15 cellular contexts compared by ENCODE assay signal in the genomic region with DNA sequence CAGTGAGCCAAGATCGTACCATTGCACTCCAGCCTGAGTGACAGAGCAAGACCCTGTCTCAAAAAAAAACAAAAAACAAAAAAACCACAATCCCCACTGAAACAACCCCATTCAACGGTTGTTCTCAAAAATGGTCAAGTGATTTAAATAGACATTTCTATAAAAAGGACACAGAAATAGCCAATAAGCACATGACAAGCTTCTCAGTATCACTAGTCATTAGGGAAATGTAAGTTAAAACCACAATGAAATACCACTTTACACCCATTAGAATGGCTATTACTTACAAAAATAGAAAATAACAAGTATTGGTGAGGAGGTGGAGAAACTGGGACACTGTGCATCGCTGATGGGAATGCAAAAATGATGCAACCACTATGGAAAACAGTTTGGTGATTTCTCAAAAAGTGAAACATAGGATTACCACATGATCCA. TPM values are rescaled to one million over a fixed set of nuclear protein-coding genes. Genes with fewer than 3 reads are reported as not detected.
DNase-seq lines count a peak whose midpoint lies in the region; ATAC-seq and TF ChIP-seq lines count a peak whose summit lies in the region.
"Had no signal": no experiment of that assay in that cellular context is flagged by ENCODE, and none has a peak within 500 bp of the region (broad histone marks: within the 10 kb centered on the region; RNA-seq: fewer than 3 reads in every experiment).

No MANE protein-coding gene starts in this region.

- TF ChIP-seq CTCF in mesothelial cell of epicardium (IDR thresholded peaks at IDR 0.05; ENCODE audit: unreplicated experiment) = no peak

- no peaks in the 10 kb centered on the region for H3K4me1 Mint-ChIP-seq in mesothelial cell of epicardium
- H3K4me1 Mint-ChIP-seq: activated CD8-positive, alpha-beta memory T cell treated with anti-CD3 and anti-CD28 coated beads, Interleukin-2, amount 10 ng/mL, durations not matched to agents 7 days and 5 days; activated naive CD4-positive, alpha-beta T cell treated with anti-CD3 and anti-CD28 coated beads, Interleukin-2, amount 50 U/mL, for 24 hours had no signal

- ATAC-seq in GM18502 (IDR thresholded peaks at IDR 0.05; ENCODE audit: poor library complexity, unreplicated experiment) (peak; percentile 79), GM19455 (IDR thresholded peaks at IDR 0.05; ENCODE audit: unreplicated experiment) (peak; percentile 63), HG02973 (IDR thresholded peaks at IDR 0.05; ENCODE audit: unreplicated experiment) (peak; percentile 70)
- ATAC-seq: activated CD8-positive, alpha-beta memory T cell treated with anti-CD3 and anti-CD28 coated beads, Interleukin-2, amount 10 ng/mL, durations not matched to agents 7 days and 5 days had no signal

- peaks cover 5% of the 10 kb centered on the region for H3K9me3 Mint-ChIP-seq in mesothelial cell of epicardium
- H3K9me3 Mint-ChIP-seq: activated naive CD4-positive, alpha-beta T cell treated with anti-CD3 and anti-CD28 coated beads, Interleukin-2, amount 50 U/mL, for 24 hours had no signal

- no peaks in the 10 kb centered on the region for H3K36me3 Mint-ChIP-seq in mesothelial cell of epicardium
- H3K36me3 Mint-ChIP-seq: activated CD8-positive, alpha-beta memory T cell treated with anti-CD3 and anti-CD28 coated beads, Interleukin-2, amount 10 ng/mL, durations not matched to agents 7 days and 5 days; activated naive CD4-positive, alpha-beta T cell treated with anti-CD3 and anti-CD28 coated beads, Interleukin-2, amount 50 U/mL, for 24 hours had no signal

- DNase-seq in MV-4-11 (lab: John Stamatoyannopoulos, UW) (peak; percentile 62), NCI-H1417 treated with DMSO at 0.1 percent for 48 hours (lab: John Stamatoyannopoulos, UW) (no peak), NCI-H526 (lab: John Stamatoyannopoulos, UW) (no peak), mesothelial cell of epicardium (ENCODE audit: low spot score in 2 of 2, unreplicated experiment in 2 of 2) (no peak)
- DNase-seq in activated CD4-positive, alpha-beta T cell treated with anti-CD3 and anti-CD28 coated beads for 48 hours = no peak
- DNase-seq: activated CD8-positive, alpha-beta memory T cell treated with anti-CD3 and anti-CD28 coated beads, Interleukin-2, amount 10 ng/mL, durations not matched to agents 7 days and 5 days; caudate nucleus; foreskin melanocyte; KBM-7; NCI-H187; stimulated activated naive CD4-positive, alpha-beta T cell treated with Interleukin-2 at 50 U/mL for 16 hours had no signal

- H3K27me3 Mint-ChIP-seq in mesothelial cell of epicardium (ENCODE audit: low read depth) = no peaks in the 10 kb centered on the region
- H3K27me3 Mint-ChIP-seq: activated naive CD4-positive, alpha-beta T cell treated with anti-CD3 and anti-CD28 coated beads, Interleukin-2, amount 50 U/mL, for 24 hours had no signal

- no peak overlapping the region for H3K27ac Mint-ChIP-seq in mesothelial cell of epicardium
- H3K27ac Mint-ChIP-seq: activated CD8-positive, alpha-beta memory T cell treated with anti-CD3 and anti-CD28 coated beads, Interleukin-2, amount 10 ng/mL, durations not matched to agents 7 days and 5 days; activated naive CD4-positive, alpha-beta T cell treated with anti-CD3 and anti-CD28 coated beads, Interleukin-2, amount 50 U/mL, for 24 hours had no signal

- no peak overlapping the region for H3K4me3 Mint-ChIP-seq in mesothelial cell of epicardium
- H3K4me3 Mint-ChIP-seq: activated CD8-positive, alpha-beta memory T cell treated with anti-CD3 and anti-CD28 coated beads, Interleukin-2, amount 10 ng/mL, durations not matched to agents 7 days and 5 days; activated naive CD4-positive, alpha-beta T cell treated with anti-CD3 and anti-CD28 coated beads, Interleukin-2, amount 50 U/mL, for 24 hours had no signal

RNA-seq across cellular contexts. Expression of gene MYLK3, which starts 26.6 kb away (rescaled TPM):
- 1.4 to 1.7 TPM (median 1.6 TPM) in 3 replicates for total RNA-seq in mesothelial cell of epicardium
- total RNA-seq: activated CD8-positive, alpha-beta memory T cell treated with anti-CD3 and anti-CD28 coated beads, Interleukin-2, amount 10 ng/mL, durations not matched to agents 7 days and 5 days had no signal

RNA-seq across cellular contexts. Expression of gene C16orf87, which starts 56.2 kb away (rescaled TPM):
- 28.2 to 29.5 TPM (median 28.6 TPM) in 3 replicates for total RNA-seq in mesothelial cell of epicardium
